ENCODE assay signal across 20 cellular contexts in genomic region chr9:75462866-75463265, GRCh38.
"Had no signal": no experiment of that assay in that cellular context is flagged by ENCODE, and none has a peak within 500 bp of the region (broad histone marks: within the 10 kb centered on the region; RNA-seq: fewer than 3 reads in every experiment).

No MANE protein-coding gene starts in this region.

- H3K4me1 ChIP-seq: SJSA1 had no signal

- H3K4me3 ChIP-seq: SJSA1, SK-N-MC had no signal

- H3K27ac ChIP-seq: SJSA1, SK-N-MC had no signal

- H3K27me3 ChIP-seq: SJSA1 had no signal

- DNase-seq: IMR-90, Karpas-422, KG1, MV-4-11, NCI-H1048, NCI-H1105, NCI-H1417, NCI-H1436 treated with DMSO at 0.1 percent for 48 hours, NCI-H1694, NCI-H187 treated with DMSO at 0.1 percent for 48 hours, NCI-H2029 treated with DMSO at 0.1 percent for 48 hours, NCI-H2227 treated with DMSO at 0.1 percent for 48 hours, NCI-H69, NCI-H774, Right ventricle myocardium superior, RPMI8226, SIG-M5 had no signal

- ATAC-seq: HepG2 had no signal

- H3K9me3 ChIP-seq: SJSA1 had no signal

- H3K36me3 ChIP-seq: SJSA1 had no signal
